10 cellular contexts compared by ENCODE assay signal in the genomic region with DNA sequence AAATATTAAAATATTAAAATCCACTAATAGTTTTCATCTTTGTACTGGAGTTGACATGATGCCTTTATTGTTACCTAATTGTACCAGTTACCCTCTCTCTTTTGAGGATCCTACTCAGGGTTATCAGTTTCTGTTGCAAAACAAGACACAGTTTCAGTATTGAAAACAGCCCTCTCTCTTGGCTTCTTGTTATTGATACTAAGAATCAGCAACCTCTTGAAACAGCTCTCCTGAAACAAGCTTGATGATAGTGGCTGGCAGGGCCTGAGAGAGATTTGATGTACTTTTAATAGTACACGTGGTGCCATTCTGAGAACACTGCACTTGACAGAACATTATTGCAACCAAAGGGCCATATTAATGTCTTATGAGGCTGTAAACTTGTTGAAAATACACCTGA.
DNase-seq lines count a peak whose midpoint lies in the region; ATAC-seq lines count a peak whose summit lies in the region.
"Had no signal": no experiment of that assay in that cellular context is flagged by ENCODE, and none has a peak within 500 bp of the region (broad histone marks: within the 10 kb centered on the region; RNA-seq: fewer than 3 reads in every experiment).

No MANE protein-coding gene starts in this region.

- DNase-seq in activated CD8-positive, alpha-beta memory T cell treated with anti-CD3 and anti-CD28 coated beads for 24 hours, result no peak
- no peak for DNase-seq in HuH-7.5 (ENCODE audit: low spot score)
- DNase-seq: BE2C; CD4-positive, alpha-beta memory T cell; DMS79 had no signal

- H3K9me3 Mint-ChIP-seq in stimulated activated memory B cell treated with anti-CD40 and anti-IgM and Interleukin-4, amounts not matched to agents 10 μg/mL and 1 μg/mL and 100 μg/mL, for 72 hours, result peaks cover 3% of the 10 kb centered on the region

- H3K4me1 Mint-ChIP-seq in stimulated activated memory B cell treated with anti-CD40 and anti-IgM and Interleukin-4, amounts not matched to agents 10 μg/mL and 1 μg/mL and 100 μg/mL, for 72 hours, result no peaks in the 10 kb centered on the region
- H3K4me1 Mint-ChIP-seq: CD4-positive, alpha-beta memory T cell had no signal

- peak; percentile 97 for ATAC-seq in GM18867 (IDR thresholded peaks at IDR 0.05; ENCODE audit: unreplicated experiment)
- ATAC-seq in GM21717 (IDR thresholded peaks at IDR 0.05; ENCODE audit: unreplicated experiment), result peak; percentile 75
- ATAC-seq in HG03520 (IDR thresholded peaks at IDR 0.05; ENCODE audit: unreplicated experiment), result peak; percentile 79
- no peak for ATAC-seq in stimulated activated memory B cell treated with anti-CD40 and anti-IgM and Interleukin-4, amounts not matched to agents 10 μg/mL and 1 μg/mL and 100 μg/mL, for 72 hours
- no peak for ATAC-seq in HG02571 (IDR thresholded peaks at IDR 0.05; ENCODE audit: unreplicated experiment)

- no peak overlapping the region for H3K27ac Mint-ChIP-seq in stimulated activated memory B cell treated with anti-CD40 and anti-IgM and Interleukin-4, amounts not matched to agents 10 μg/mL and 1 μg/mL and 100 μg/mL, for 72 hours
- H3K27ac Mint-ChIP-seq: CD4-positive, alpha-beta memory T cell had no signal

- no peaks in the 10 kb centered on the region for H3K27me3 Mint-ChIP-seq in stimulated activated memory B cell treated with anti-CD40 and anti-IgM and Interleukin-4, amounts not matched to agents 10 μg/mL and 1 μg/mL and 100 μg/mL, for 72 hours
- H3K27me3 Mint-ChIP-seq: CD4-positive, alpha-beta memory T cell had no signal

- no peak overlapping the region for H3K4me3 Mint-ChIP-seq in stimulated activated memory B cell treated with anti-CD40 and anti-IgM and Interleukin-4, amounts not matched to agents 10 μg/mL and 1 μg/mL and 100 μg/mL, for 72 hours
- H3K4me3 Mint-ChIP-seq: CD4-positive, alpha-beta memory T cell had no signal

- no peaks in the 10 kb centered on the region for H3K36me3 Mint-ChIP-seq in stimulated activated memory B cell treated with anti-CD40 and anti-IgM and Interleukin-4, amounts not matched to agents 10 μg/mL and 1 μg/mL and 100 μg/mL, for 72 hours
- H3K36me3 Mint-ChIP-seq: CD4-positive, alpha-beta memory T cell had no signal

Comparison
In these comparisons a context has a peak if more than half of its experiments do, and no peak if none do; other contexts are left out.
1. ATAC-seq: peak in GM18867 (single experiment), GM21717 (single experiment) and HG03520 (single experiment); none in stimulated activated memory B cell treated with anti-CD40 and anti-IgM and Interleukin-4, amounts not matched to agents 10 μg/mL and 1 μg/mL and 100 μg/mL, for 72 hours (single experiment) and HG02571 (single experiment).